8 cellular contexts compared by ENCODE assay signal in genomic region chr2:70369082-70369481, GRCh38.
"Had no signal": no experiment of that assay in that cellular context is flagged by ENCODE, and none has a peak within 500 bp of the region (broad histone marks: within the 10 kb centered on the region; RNA-seq: fewer than 3 reads in every experiment).

No MANE protein-coding gene starts in this region.

- DNase-seq: H9, HCEC 1CT, KBM-7 had no signal

- H3K27ac Mint-ChIP-seq: GM23338, H9, IgD-negative memory B cell had no signal

- H3K4me3 ChIP-seq: GM23338 had no signal

- H3K9me3 Mint-ChIP-seq: GM23338, H9 had no signal

- H3K4me3 Mint-ChIP-seq: GM23338, H9, IgD-negative memory B cell had no signal

- ATAC-seq: GM23338 had no signal

- H2AFZ ChIP-seq: GM23338 had no signal

- FAIRE-seq: H1, H54, HTR-8/SVneo had no signal

- H3K4me2 ChIP-seq: GM23338 had no signal

- H3K36me3 Mint-ChIP-seq: IgD-negative memory B cell had no signal

- H3K4me1 Mint-ChIP-seq: IgD-negative memory B cell had no signal
